ENCODE assay signal across 20 cellular contexts in the genomic region with DNA sequence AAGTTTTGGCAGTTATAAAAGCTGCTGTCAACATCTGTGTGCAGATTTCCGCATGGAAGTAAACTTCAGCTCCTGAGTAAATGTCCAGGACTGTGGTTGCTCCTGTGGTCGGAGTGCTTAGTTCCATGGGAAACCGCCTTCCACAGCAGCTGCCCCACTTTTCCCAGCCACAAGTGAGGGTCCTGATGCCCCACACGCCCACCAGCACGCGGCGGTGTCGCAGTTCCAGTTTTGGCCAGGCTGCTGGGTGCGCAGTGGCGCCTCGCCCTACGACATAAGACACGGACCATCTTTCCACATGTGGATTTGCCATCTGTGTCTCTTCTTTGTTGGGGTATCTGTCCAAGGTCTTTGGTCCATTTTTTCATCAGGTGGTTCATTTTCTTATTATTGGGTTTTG.
DNase-seq lines count a peak whose midpoint lies in the region; ATAC-seq, FAIRE-seq and TF ChIP-seq lines count a peak whose summit lies in the region.
"Had no signal": no experiment of that assay in that cellular context is flagged by ENCODE, and none has a peak within 500 bp of the region (broad histone marks: within the 10 kb centered on the region; RNA-seq: fewer than 3 reads in every experiment).

No MANE protein-coding gene starts in this region.

- H3K9me3 ChIP-seq in DOHH2 (ENCODE audit: control insufficient read depth, insufficient read depth, low read length) (no peaks in the 10 kb centered on the region), SJCRH30 (replicated peaks) (no peaks in the 10 kb centered on the region)
- H3K9me3 ChIP-seq: BE2C had no signal

- no peak for ATAC-seq in HG02610 (IDR thresholded peaks at IDR 0.05; ENCODE audit: unreplicated experiment)
- no peak for ATAC-seq in GM19397 (IDR thresholded peaks at IDR 0.05; ENCODE audit: unreplicated experiment)
- ATAC-seq: GM23338, HCT116 had no signal

- peaks cover 99% of the 10 kb centered on the region for H3K4me1 ChIP-seq in DOHH2 (ENCODE audit: control insufficient read depth, low read length)
- peaks cover 18% of the 10 kb centered on the region for H3K4me1 ChIP-seq in SJCRH30

- H3K27me3 ChIP-seq in DOHH2 (ENCODE audit: control insufficient read depth, low read length) (no peaks in the 10 kb centered on the region), SJCRH30 (no peaks in the 10 kb centered on the region)
- H3K27me3 ChIP-seq: BE2C had no signal

- no peak for TF ChIP-seq CTCF in DOHH2 (IDR thresholded peaks at IDR 0.05; ENCODE audit: low read depth, low read length, poor library complexity, severe bottlenecking)
- no peak for TF ChIP-seq CTCF in type B pancreatic cell (conservative IDR thresholded peaks at IDR 0.05)
- TF ChIP-seq CTCF in D721Med (IDR thresholded peaks at IDR 0.05; ENCODE audit: insufficient read depth, missing control alignments), result no peak

- no peaks in the 10 kb centered on the region for H3K27me3 Mint-ChIP-seq in type B pancreatic cell

- no peaks in the 10 kb centered on the region for H3K9me2 ChIP-seq in DOHH2 (replicated peaks; ENCODE audit: control insufficient read depth, low read length)

- peaks cover 54% of the 10 kb centered on the region for H3K4me1 Mint-ChIP-seq in type B pancreatic cell (ENCODE audit: unreplicated experiment)

- DNase-seq in SJCRH30 (no peak), mesenteric fat pad (ENCODE audit: low spot score) (peak; percentile 80), type B pancreatic cell (ENCODE audit: extremely low spot score, unreplicated experiment) (no peak), D721Med (ENCODE audit: insufficient read length, low spot score) (no peak)
- DNase-seq: CD4-positive, alpha-beta T cell; COR-L47; DMS 273 treated with DMSO at 0.1 percent for 48 hours; DND-41; IMR-90; NCI-H1105 treated with DMSO at 0.1 percent for 48 hours; NCI-H2029 treated with DMSO at 0.1 percent for 48 hours; NCI-H2171; NCI-H524 treated with DMSO at 0.1 percent for 48 hours had no signal

- H3K36me3 Mint-ChIP-seq in type B pancreatic cell, result no peaks in the 10 kb centered on the region

- H3F3A ChIP-seq in DOHH2 (ENCODE audit: control insufficient read depth, insufficient read depth), result peaks cover 29% of the 10 kb centered on the region

- H3K4me3 ChIP-seq in DOHH2 (ENCODE audit: low read length), result peak overlapping the region; percentile 66
- no peak overlapping the region; the same call in 1 of the 2 replicates for H3K4me3 ChIP-seq in SJCRH30
- H3K4me3 ChIP-seq: GM23338 had no signal

- peak overlapping the region; percentile 80 for H3K4me2 ChIP-seq in DOHH2 (ENCODE audit: low read length)
- H3K4me2 ChIP-seq: GM23338 had no signal

- H3K79me2 ChIP-seq in DOHH2 (ENCODE audit: control insufficient read depth, low read length), result peaks cover 3% of the 10 kb centered on the region; the same call in 1 of the 2 replicates

- peak overlapping the region; percentile 5 for H3K27ac Mint-ChIP-seq in type B pancreatic cell
- H3K27ac Mint-ChIP-seq: CD4-positive, alpha-beta T cell; GM23338 had no signal

- no peaks in the 10 kb centered on the region for H4K20me1 ChIP-seq in DOHH2 (ENCODE audit: control insufficient read depth, insufficient read depth, low read depth, low read length)

- no peaks in the 10 kb centered on the region for H3K36me3 ChIP-seq in DOHH2 (ENCODE audit: control insufficient read depth, low read length)
- no peaks in the 10 kb centered on the region for H3K36me3 ChIP-seq in SJCRH30
- H3K36me3 ChIP-seq: BE2C had no signal

- peak overlapping the region; percentile 92 for H3K27ac ChIP-seq in DOHH2 (ENCODE audit: low read depth, low read length)
- H3K27ac ChIP-seq in SJCRH30, result peak overlapping the region; percentile 46

- H3K4me3 Mint-ChIP-seq in type B pancreatic cell, result no peak overlapping the region
- H3K4me3 Mint-ChIP-seq: CD4-positive, alpha-beta T cell; GM23338 had no signal

- H3K9me3 Mint-ChIP-seq in type B pancreatic cell, result no peaks in the 10 kb centered on the region
- H3K9me3 Mint-ChIP-seq: CD4-positive, alpha-beta T cell; GM23338 had no signal

- no peak for FAIRE-seq in D721Med (lab: Jason Lieb, UNC)
- FAIRE-seq: GM12891 had no signal
